16 cellular contexts compared by ENCODE assay signal in the genomic region with DNA sequence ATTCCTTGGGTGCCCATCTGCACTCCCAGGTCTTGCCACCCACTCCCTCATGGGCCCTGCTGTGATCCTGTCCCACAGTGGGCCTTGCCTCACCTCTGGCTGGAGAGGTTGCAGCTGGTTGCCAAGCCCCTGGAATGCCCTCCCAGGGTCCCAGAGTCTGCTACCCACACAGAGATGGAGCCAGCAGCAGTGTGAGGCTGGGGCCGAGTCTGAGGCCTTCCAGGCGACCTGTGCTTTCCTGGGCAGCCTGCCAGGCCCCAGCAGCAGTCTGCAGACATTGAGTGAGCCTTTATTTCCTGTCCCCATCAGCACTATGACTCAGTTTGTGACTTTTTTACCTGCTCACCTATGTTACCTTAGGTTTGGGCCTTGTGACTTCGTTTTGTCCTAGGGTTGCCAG. TPM values are rescaled to one million over a fixed set of nuclear protein-coding genes. Genes with fewer than 3 reads are reported as not detected.
A peak's percentile ranks its signal among the peaks of the same experiment; 100 is the strongest.
DNase-seq lines count a peak whose midpoint lies in the region; ATAC-seq and TF ChIP-seq lines count a peak whose summit lies in the region.
"Had no signal": no experiment of that assay in that cellular context is flagged by ENCODE, and none has a peak within 500 bp of the region (broad histone marks: within the 10 kb centered on the region; RNA-seq: fewer than 3 reads in every experiment).

No MANE protein-coding gene starts in this region.

- H3K9ac ChIP-seq in DND-41 (ENCODE audit: low read depth, low read length) = no peak overlapping the region
- peak overlapping the region; percentile 5 for H3K9ac ChIP-seq in adipocyte (ENCODE audit: low read length)

- H3K9me3 ChIP-seq in DND-41 (ENCODE audit: insufficient read depth, low read length, severe bottlenecking) (no peaks in the 10 kb centered on the region), adipocyte (ENCODE audit: control insufficient read depth, low read length) (no peaks in the 10 kb centered on the region)
- H3K9me3 ChIP-seq: colonic mucosa, neutrophil, stomach had no signal

- DNase-seq in DND-41 = no peak
- peak; percentile 41 for DNase-seq in HT1080 (ENCODE audit: low read depth)
- peak; percentile 17 for DNase-seq in adipocyte (ENCODE audit: low read depth)
- peak; percentile 35 for DNase-seq in mucosa of gallbladder (ENCODE audit: low spot score)
- no peak for DNase-seq in activated naive CD4-positive, alpha-beta T cell (lab: John Stamatoyannopoulos, UW)
- no peak for DNase-seq in caudate nucleus (lab: John Stamatoyannopoulos, UW)
- DNase-seq: activated CD4-positive, alpha-beta T cell treated with anti-CD3 and anti-CD28 coated beads for 4 hours; activated effector memory CD4-positive, alpha-beta T cell treated with anti-CD3 and anti-CD28 coated beads, Interleukin-2, amount 50 U/mL, for 16 hours; CD8-positive, alpha-beta T cell; colonic mucosa; KG1; stomach had no signal

- H3K27me3 ChIP-seq in DND-41 (ENCODE audit: insufficient read depth, low read length, poor library complexity) = no peaks in the 10 kb centered on the region
- H3K27me3 ChIP-seq in adipocyte (replicated peaks; ENCODE audit: control insufficient read depth, insufficient read depth, low read length) = no peaks in the 10 kb centered on the region
- H3K27me3 ChIP-seq: colonic mucosa, neutrophil, stomach had no signal

- no peaks in the 10 kb centered on the region for H4K20me1 ChIP-seq in DND-41 (ENCODE audit: insufficient read depth, low read length)

- H2AFZ ChIP-seq in DND-41 (ENCODE audit: low read depth, low read length) = no peak overlapping the region

- H3K36me3 ChIP-seq in DND-41 (ENCODE audit: insufficient read depth, low read length) (no peaks in the 10 kb centered on the region), adipocyte (ENCODE audit: control insufficient read depth, insufficient read depth, low read length, severe bottlenecking) (no peaks in the 10 kb centered on the region)
- H3K36me3 ChIP-seq: colonic mucosa, neutrophil, stomach had no signal

- H3K4me1 ChIP-seq in DND-41 (ENCODE audit: insufficient read depth, low read length) = no peaks in the 10 kb centered on the region
- peaks cover 30% of the 10 kb centered on the region for H3K4me1 ChIP-seq in adipocyte (ENCODE audit: control insufficient read depth, insufficient read depth, low read length)
- H3K4me1 ChIP-seq: colonic mucosa had no signal

- H3K27ac ChIP-seq in DND-41 (ENCODE audit: low read length) (no peak overlapping the region), caudate nucleus (ENCODE audit: low read depth, low read length) (no peak overlapping the region)
- H3K27ac ChIP-seq: colonic mucosa, neutrophil, stomach had no signal

- H3K4me3 ChIP-seq in DND-41 (ENCODE audit: low read depth in 1 of 2, low read length in 2 of 2) = no peak overlapping the region
- H3K4me3 ChIP-seq in adipocyte (ENCODE audit: low read length) = peak overlapping the region; percentile 10
- H3K4me3 ChIP-seq: colonic mucosa, stomach had no signal

- no peak overlapping the region for H3K4me2 ChIP-seq in DND-41 (ENCODE audit: insufficient read depth, low read length)

- ATAC-seq in DND-41 (ENCODE audit: insufficient read depth, low read depth) (0 out of 3 replicates have a peak, but pooled peaks have one; percentile 27), HG03045 (IDR thresholded peaks at IDR 0.05; ENCODE audit: unreplicated experiment) (no peak), HG02571 (IDR thresholded peaks at IDR 0.05; ENCODE audit: unreplicated experiment) (no peak)
- ATAC-seq: CD8-positive, alpha-beta T cell; left lobe of liver had no signal

- H3K79me2 ChIP-seq in DND-41 (ENCODE audit: insufficient read depth, low read length) = no peaks in the 10 kb centered on the region

- no peak for TF ChIP-seq CTCF in DND-41 (IDR thresholded peaks at IDR 0.05; ENCODE audit: borderline replicate concordance, extremely low read depth, low read length, poor library complexity, severe bottlenecking)

RNA-seq across cellular contexts. Expression of a gene that starts 25.0 kb away (rescaled TPM):
- total RNA-seq in HT1080 (2014; rRNA removed; shearing (Covaris generic)) = 0.59 and 1.1 TPM in 2 replicates
- 0.50 and 0.51 TPM in 2 replicates for polyA plus RNA-seq in HT1080 (2015; cell fraction: cytosol; rRNA removed)
- 0.33 and 1.1 TPM in 2 replicates for polyA plus RNA-seq in HT1080 (2015; cell fraction: nucleus; rRNA removed)
- total RNA-seq in mucosa of gallbladder = 12.1 TPM

Comparison
In these comparisons a context has a peak if more than half of its experiments do, and no peak if none do; other contexts are left out.
1. DNase-seq: peak in HT1080 (single experiment), adipocyte (single experiment) and mucosa of gallbladder (single experiment); none in DND-41 (single experiment), activated naive CD4-positive, alpha-beta T cell (0 of 4) and caudate nucleus (0 of 61).